In the genomic region with DNA sequence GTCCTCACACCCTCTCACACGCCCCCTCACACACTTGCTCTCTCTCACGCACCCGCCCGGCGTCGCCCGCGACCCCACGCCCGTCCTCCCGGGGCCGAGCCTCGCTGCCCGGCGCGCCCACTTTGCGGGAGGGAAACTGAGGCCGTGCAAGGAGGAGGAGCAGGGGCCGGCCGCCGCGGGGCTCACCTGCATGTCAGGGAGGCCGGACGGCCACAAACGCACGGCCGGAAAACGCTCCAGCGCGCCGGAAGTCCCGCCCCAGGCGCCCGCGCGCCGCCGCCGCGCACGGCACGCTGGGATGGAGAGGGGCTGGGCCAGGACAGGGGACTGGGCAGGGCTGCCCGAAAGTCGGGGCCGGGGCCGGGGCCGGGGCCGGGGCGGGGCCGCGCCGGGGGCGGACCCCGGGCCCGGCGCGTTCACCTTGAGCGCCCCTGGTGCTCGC, we compare ENCODE assay signal across 8 cellular contexts. TPM values are rescaled to one million over a fixed set of nuclear protein-coding genes. Genes with fewer than 3 reads are reported as not detected.
DNase-seq lines count a peak whose midpoint lies in the region; ATAC-seq and TF ChIP-seq lines count a peak whose summit lies in the region.

A gene (minus strand): TSS at position 222 of the 442 bp plus-strand sequence. CDS start 5,994 bp downstream, outside the sequence.

- peaks cover 0 to 1% (median 0%) of the 10 kb centered on the region in 8 donors for H3K9me3 Mint-ChIP-seq in CD4-positive, alpha-beta memory T cell
- no peaks in the 10 kb centered on the region for H3K9me3 Mint-ChIP-seq in endothelial cell (ENCODE audit: unreplicated experiment)

- H3K4me1 ChIP-seq in CD4-positive, alpha-beta memory T cell (ENCODE audit: insufficient read depth, low read length): peaks cover 21% of the 10 kb centered on the region

- POLR2A ChIA-PET in CD4-positive, alpha-beta memory T cell (lab: Charles Lee; ENCODE audit: partially characterized antibody): interaction anchor here (0.6 to 2.6 kb wide), 4 partner anchors 8 to 67 kb away, joined by 3 to 18 read pairs (median 6); a partner anchor contains a TSS

- no peaks in the 10 kb centered on the region for H3K27me3 ChIP-seq in CD4-positive, alpha-beta memory T cell (ENCODE audit: insufficient read depth, low read length)

- H3K27ac ChIP-seq in CD4-positive, alpha-beta memory T cell (ENCODE audit: low read depth, low read length): peak within 1 kb of the TSS; percentile 56

- no peaks in the 10 kb centered on the region for H3K36me3 ChIP-seq in CD4-positive, alpha-beta memory T cell (ENCODE audit: insufficient read depth, low read length)

- H3K36me3 Mint-ChIP-seq in CD4-positive, alpha-beta memory T cell: peaks cover 2 to 6% of the 10 kb centered on the region in 2 donors
- peaks cover 4% of the 10 kb centered on the region for H3K36me3 Mint-ChIP-seq in endothelial cell (ENCODE audit: low read depth, unreplicated experiment)

- no peaks in the 10 kb centered on the region for H3K9me3 ChIP-seq in CD4-positive, alpha-beta memory T cell (ENCODE audit: control insufficient read depth in 1 of 2, low read length in 2 of 2)

- H3K4me3 Mint-ChIP-seq in CD4-positive, alpha-beta memory T cell: peak within 1 kb of the TSS; percentile 89 to 95 (median 92)
- H3K4me3 Mint-ChIP-seq in endothelial cell (ENCODE audit: unreplicated experiment): peak within 1 kb of the TSS; percentile 96

- intact Hi-C loops in CD4-positive, alpha-beta memory T cell (cut with micrococcal nuclease): loop anchor here (1.0 kb wide), 1 partner anchor 15 kb away; a partner anchor contains a TSS

- H3K4me1 Mint-ChIP-seq in CD4-positive, alpha-beta memory T cell: peaks cover 8 to 28% (median 14%) of the 10 kb centered on the region in 4 donors
- H3K4me1 Mint-ChIP-seq in endothelial cell (ENCODE audit: unreplicated experiment): peaks cover 14% of the 10 kb centered on the region

- no peaks in the 10 kb centered on the region for H3K27me3 Mint-ChIP-seq in CD4-positive, alpha-beta memory T cell
- H3K27me3 Mint-ChIP-seq in endothelial cell (ENCODE audit: unreplicated experiment): peaks cover 2% of the 10 kb centered on the region

- CTCF ChIA-PET in CD4-positive, alpha-beta memory T cell (lab: Charles Lee; ENCODE audit: partially characterized antibody): interaction anchor here (0.8 to 1.4 kb wide), 3 partner anchors 11 to 14 kb away, joined by 3 to 7 read pairs (median 3); a partner anchor contains a TSS

- peak within 1 kb of the TSS; percentile 47 to 93 (median 84) for H3K27ac Mint-ChIP-seq in CD4-positive, alpha-beta memory T cell
- H3K27ac Mint-ChIP-seq in endothelial cell (ENCODE audit: unreplicated experiment): peak within 1 kb of the TSS; percentile 55

- DNase-seq in CD4-positive, alpha-beta memory T cell: peak; percentile 76 to 83 (median 79)
- DNase-seq in HS-27A (ENCODE audit: low read depth) (peak; percentile 45), NOMO-1 treated with dmso at 0.1 percent for 144 hours (lab: John Stamatoyannopoulos, UW; ENCODE audit: unreplicated experiment) (peak; percentile 80), endothelial cell (ENCODE audit: low spot score) (peak; percentile 90), midbrain (lab: John Stamatoyannopoulos, UW) (peak; percentile 75)
- DNase-seq in activated CD8-positive, alpha-beta memory T cell treated with anti-CD3 and anti-CD28 coated beads, Interleukin-2, amount 50 U/mL, for 24 hours (ENCODE audit: extremely low read depth): peak; percentile 66
- peak; percentile 58 to 73 for DNase-seq in stimulated activated CD8-positive, alpha-beta memory T cell treated with anti-CD3 and anti-CD28 coated beads, Interleukin-2, amount 100 ng/mL, for 1 hour (ENCODE audit: low read depth in 2 of 2)

- peak within 1 kb of the TSS in 1 of 2 donors; percentile 84 for H3K4me3 ChIP-seq in CD4-positive, alpha-beta memory T cell (ENCODE audit: low read length in 2 of 2)

- ATAC-seq in GM19467 (IDR thresholded peaks at IDR 0.05; ENCODE audit: unreplicated experiment): peak; percentile 80

- no peak for TF ChIP-seq CTCF in endothelial cell (IDR thresholded peaks at IDR 0.05; ENCODE audit: unreplicated experiment)

RNA-seq across cellular contexts. Expression of the gene that starts here (rescaled TPM):
- 10 to 100 TPM; 52.1 to 59.2 TPM for total RNA-seq in CD4-positive, alpha-beta memory T cell
- polyA plus RNA-seq in CD4-positive, alpha-beta memory T cell: 10 to 100 TPM; 46.9 to 82.3 TPM
- 69.3 TPM for total RNA-seq in endothelial cell (ENCODE audit: unreplicated experiment)
